ENCODE assay signal across 8 cellular contexts in genomic region chrX:57286507-57287251, GRCh38. TPM values are rescaled to one million over a fixed set of nuclear protein-coding genes. Genes with fewer than 3 reads are reported as not detected.
DNase-seq lines count a peak whose midpoint lies in the region; ATAC-seq and TF ChIP-seq lines count a peak whose summit lies in the region.

Gene FAAH2 (plus strand): TSS chrX:57286706. CDS start chrX:57286826, 120 bp downstream.

- no peak within 1 kb of the TSS for H2BK15ac ChIP-seq in mesendoderm (replicated peaks; ENCODE audit: low read depth)

- H4K8ac ChIP-seq in mesendoderm (ENCODE audit: low read depth, low read length), result no peak within 1 kb of the TSS

- no peak for TF ChIP-seq EP300 in Ishikawa (IDR thresholded peaks at IDR 0.05; ENCODE audit: borderline replicate concordance)

- H3K79me1 ChIP-seq in mesendoderm (ENCODE audit: low read length), result no peaks in the 10 kb centered on the region

- 3 to 4% methylated on average over 11 to 21 of the region's 22 CpGs for WGBS in body of pancreas, 2 donors
- whole genome bisulfite sequencing in mesendoderm (ENCODE audit: extremely low coverage, insufficient coverage, low lambda C conversion rate), result no CpG with 5 or more reads among the region's 22 CpGs

- H3K27ac ChIP-seq in body of pancreas (peak within 1 kb of the TSS; percentile 73 to 88 (median 86)), mesendoderm (ENCODE audit: low read depth, low read length) (no peak within 1 kb of the TSS)

- peaks cover 17% of the 10 kb centered on the region for H3K4me1 Mint-ChIP-seq in stimulated activated naive CD8-positive, alpha-beta T cell treated with anti-CD3 and anti-CD28 coated beads, Interleukin-15, Interleukin-2, amounts not matched to agents 100 ng/mL and 50 ng/mL, for 24 hours (ENCODE audit: low read depth)

- H3K18ac ChIP-seq in mesendoderm (ENCODE audit: low read length), result no peak within 1 kb of the TSS

- H3K36me3 ChIP-seq in body of pancreas (replicated peaks in 1 of 2; ENCODE audit: insufficient read depth in 1 of 2, low read depth in 2 of 2), result no peaks in the 10 kb centered on the region
- H3K36me3 ChIP-seq in mesendoderm (ENCODE audit: control insufficient read depth, insufficient read depth, low read length), result no peaks in the 10 kb centered on the region

- peak within 1 kb of the TSS; percentile 40 for H3K4me2 ChIP-seq in mesendoderm (ENCODE audit: low read length)

- no peaks in the 10 kb centered on the region for H3K79me2 ChIP-seq in mesendoderm (ENCODE audit: control insufficient read depth, insufficient read depth, low read length)

- H3K9me3 Mint-ChIP-seq in stimulated activated naive CD8-positive, alpha-beta T cell treated with anti-CD3 and anti-CD28 coated beads, Interleukin-15, Interleukin-2, amounts not matched to agents 100 ng/mL and 50 ng/mL, for 24 hours, result no peaks in the 10 kb centered on the region

- no peak within 1 kb of the TSS for H4K5ac ChIP-seq in mesendoderm (ENCODE audit: low read length)

- peak within 1 kb of the TSS; percentile 80 for H3K56ac ChIP-seq in mesendoderm (ENCODE audit: low read length)

- no peaks in the 10 kb centered on the region for H3K36me3 Mint-ChIP-seq in stimulated activated naive CD8-positive, alpha-beta T cell treated with anti-CD3 and anti-CD28 coated beads, Interleukin-15, Interleukin-2, amounts not matched to agents 100 ng/mL and 50 ng/mL, for 24 hours (ENCODE audit: low read depth)

- peak within 1 kb of the TSS; percentile 62 for H3K9ac ChIP-seq in mesendoderm (ENCODE audit: low read length)

- no peak within 1 kb of the TSS for H2BK5ac ChIP-seq in mesendoderm (ENCODE audit: low read length)

- no peaks in the 10 kb centered on the region for H3K27me3 ChIP-seq in body of pancreas
- no peaks in the 10 kb centered on the region for H3K27me3 ChIP-seq in mesendoderm (ENCODE audit: insufficient read depth, low read length, poor library complexity)

- peak; percentile 74 for DNase-seq in DMS79 (lab: John Stamatoyannopoulos, UW)
- peak; percentile 74 for DNase-seq in T follicular helper cell (ENCODE audit: low read depth)
- DNase-seq in body of pancreas, result peak; percentile 82 to 93 (median 90)
- peak; percentile 69 for DNase-seq in mesendoderm
- no peak for DNase-seq in SKM-1 (lab: John Stamatoyannopoulos, UW; ENCODE audit: unreplicated experiment)

- H3K4ac ChIP-seq in mesendoderm (ENCODE audit: low read depth, low read length), result no peak within 1 kb of the TSS

- H3K27ac Mint-ChIP-seq in stimulated activated naive CD8-positive, alpha-beta T cell treated with anti-CD3 and anti-CD28 coated beads, Interleukin-15, Interleukin-2, amounts not matched to agents 100 ng/mL and 50 ng/mL, for 24 hours, result peak within 1 kb of the TSS; percentile 79

- H3K4me1 ChIP-seq in body of pancreas, result peaks cover 9% of the 10 kb centered on the region
- H3K4me1 ChIP-seq in mesendoderm (ENCODE audit: control insufficient read depth, low read depth, low read length), result no peaks in the 10 kb centered on the region

- ATAC-seq in GM21526 (IDR thresholded peaks at IDR 0.05; ENCODE audit: low FRiP score, unreplicated experiment) (peak; percentile 90), body of pancreas (peak; percentile 96)

- H3K4me3 ChIP-seq in body of pancreas (peak within 1 kb of the TSS; percentile 15), mesendoderm (ENCODE audit: low read length) (no peak within 1 kb of the TSS)

- H2AK5ac ChIP-seq in mesendoderm (ENCODE audit: low read length), result no peak within 1 kb of the TSS

- H3K4me3 Mint-ChIP-seq in stimulated activated naive CD8-positive, alpha-beta T cell treated with anti-CD3 and anti-CD28 coated beads, Interleukin-15, Interleukin-2, amounts not matched to agents 100 ng/mL and 50 ng/mL, for 24 hours, result peak within 1 kb of the TSS; percentile 83

- intact Hi-C loops in body of pancreas (cut with DNase I), result no loop called here

- peak; percentile 16 to 66 (median 61) for TF ChIP-seq POLR2A in body of pancreas (IDR thresholded peaks at IDR 0.05)

- H3K9me3 ChIP-seq in body of pancreas, result no peaks in the 10 kb centered on the region

- H3K23ac ChIP-seq in mesendoderm (ENCODE audit: low read length), result no peak within 1 kb of the TSS

- TF ChIP-seq CTCF in body of pancreas (IDR thresholded peaks at IDR 0.05), result peak in 3 of 7 experiments; percentile 14 to 39 (median 30)

- H2BK120ac ChIP-seq in mesendoderm (ENCODE audit: low read depth, low read length), result no peak within 1 kb of the TSS

- peaks cover 3% of the 10 kb centered on the region for H3K27me3 Mint-ChIP-seq in stimulated activated naive CD8-positive, alpha-beta T cell treated with anti-CD3 and anti-CD28 coated beads, Interleukin-15, Interleukin-2, amounts not matched to agents 100 ng/mL and 50 ng/mL, for 24 hours

- no peak for TF ChIP-seq RAD21 in Ishikawa (IDR thresholded peaks at IDR 0.05; ENCODE audit: low read depth)

TF ChIP-seq in Ishikawa, 13 proteins besides CTCF, POLR2A, EP300 and RAD21:
- TF ChIP-seq TCF12 (IDR thresholded peaks at IDR 0.05; ENCODE audit: low read depth) (0 out of 2 replicates have a peak, but pooled peaks have one; percentile 21), CREB1 (IDR thresholded peaks at IDR 0.05; ENCODE audit: low read depth) (peak; percentile 56), YY1 (IDR thresholded peaks at IDR 0.05; ENCODE audit: low read depth) (0 out of 2 replicates have a peak, but pooled peaks have one; percentile 26), EGR1 (IDR thresholded peaks at IDR 0.05) (no peak)

RNA-seq across cellular contexts. Expression of gene FAAH2, which starts in this region (rescaled TPM):
- total RNA-seq in body of pancreas, result 10 to 100 TPM in 1 of 2 donors, 1 to 10 TPM in 1; 7.3 to 12.7 TPM
- 5.6 TPM for polyA plus RNA-seq in mesendoderm (2013, experiment 1 of 2)
- polyA plus RNA-seq in mesendoderm (2013, experiment 2 of 2), result 4.3 TPM
